17 cellular contexts compared by ENCODE assay signal in the genomic region with DNA sequence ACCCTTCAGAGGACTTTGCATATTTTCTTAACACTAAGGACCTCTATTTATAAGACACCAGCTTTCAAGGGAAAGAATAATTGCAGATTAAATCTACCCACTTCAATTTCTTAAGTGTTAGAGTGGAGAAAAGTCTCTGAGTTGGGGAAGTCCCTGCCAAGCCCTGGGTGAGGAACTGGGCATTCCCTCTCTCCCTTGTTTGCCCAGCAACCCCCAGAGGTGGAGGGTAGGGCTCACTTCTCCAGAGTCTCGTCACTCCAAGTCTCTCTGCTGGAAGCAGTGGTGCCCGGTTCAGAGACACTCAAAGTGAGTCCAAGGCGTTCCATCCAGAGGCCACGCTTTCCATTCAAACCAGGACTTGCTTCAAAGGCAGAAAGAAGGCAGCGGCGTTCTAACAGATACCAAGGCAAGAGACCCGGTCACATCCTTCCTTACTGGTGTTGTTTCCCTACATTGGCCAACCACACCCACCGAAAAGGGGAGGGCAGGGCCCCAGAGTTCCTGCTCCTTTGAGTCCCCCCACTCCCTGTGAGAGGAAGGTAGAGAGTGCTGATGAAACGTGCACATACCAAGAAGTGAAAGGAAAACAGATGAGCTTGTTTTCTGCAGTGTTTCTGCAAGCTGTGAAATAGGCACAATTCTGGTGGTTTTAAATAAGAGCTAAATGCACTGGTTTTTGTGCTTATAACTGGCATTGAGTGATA. TPM values are rescaled to one million over a fixed set of nuclear protein-coding genes. Genes with fewer than 3 reads are reported as not detected.
DNase-seq lines count a peak whose midpoint lies in the region; FAIRE-seq and TF ChIP-seq lines count a peak whose summit lies in the region.
"Had no signal": no experiment of that assay in that cellular context is flagged by ENCODE, and none has a peak within 500 bp of the region (broad histone marks: within the 10 kb centered on the region; RNA-seq: fewer than 3 reads in every experiment).

No MANE protein-coding gene starts in this region.

- H3K4me3 ChIP-seq in prostate gland: no peak overlapping the region
- H3K4me3 ChIP-seq in SJCRH30: no peak overlapping the region
- H3K4me3 ChIP-seq: cardiac muscle cell, spleen had no signal

- peaks cover 6% of the 10 kb centered on the region for H3K4me1 Mint-ChIP-seq in activated naive CD8-positive, alpha-beta T cell treated with anti-CD3 and anti-CD28 coated beads for 36 hours
- H3K4me1 Mint-ChIP-seq in HFFc6 (ENCODE audit: low read depth): peaks cover 32% of the 10 kb centered on the region

- 24% methylated on average over 9 of the region's 9 CpGs for WGBS in prostate gland

- no peak for TF ChIP-seq CTCF in prostate gland (IDR thresholded peaks at IDR 0.05)
- TF ChIP-seq CTCF in HFFc6 (IDR thresholded peaks at IDR 0.05): no peak

- TF ChIP-seq POLR2A in H54 (IDR thresholded peaks at IDR 0.05; ENCODE audit: low read depth, low read length) (no peak), prostate gland (IDR thresholded peaks at IDR 0.05) (no peak)

- no peak for FAIRE-seq in H54 (lab: Jason Lieb, UNC)
- FAIRE-seq: GM12892 had no signal

- H3K36me3 ChIP-seq in prostate gland: no peaks in the 10 kb centered on the region
- H3K36me3 ChIP-seq in SJCRH30: no peaks in the 10 kb centered on the region
- H3K36me3 ChIP-seq: cardiac muscle cell, spleen had no signal

- H3K9me3 ChIP-seq in prostate gland (no peaks in the 10 kb centered on the region), SJCRH30 (replicated peaks) (no peaks in the 10 kb centered on the region)
- H3K9me3 ChIP-seq: spleen had no signal

- peaks cover 27% of the 10 kb centered on the region for H3K27me3 Mint-ChIP-seq in activated naive CD8-positive, alpha-beta T cell treated with anti-CD3 and anti-CD28 coated beads for 36 hours
- H3K27me3 Mint-ChIP-seq in HFFc6 (ENCODE audit: insufficient read depth): peaks cover 12% of the 10 kb centered on the region

- H3K27ac ChIP-seq in prostate gland (no peak overlapping the region), SJCRH30 (no peak overlapping the region)
- H3K27ac ChIP-seq: cardiac muscle cell, epithelial cell of prostate, spleen had no signal

- H3K27ac Mint-ChIP-seq in activated naive CD8-positive, alpha-beta T cell treated with anti-CD3 and anti-CD28 coated beads for 36 hours: no peak overlapping the region
- H3K27ac Mint-ChIP-seq in HFFc6: no peak overlapping the region
- H3K27ac Mint-ChIP-seq: natural killer cell treated with Interleukin-12 subunit alpha and Interleukin-12 subunit beta and Interleukin-15 and Interleukin-18, amount 100 ng/mL, for 72 hours had no signal

- H3K27me3 ChIP-seq in prostate gland (replicated peaks; ENCODE audit: insufficient read depth) (no peaks in the 10 kb centered on the region), SJCRH30 (no peaks in the 10 kb centered on the region)
- H3K27me3 ChIP-seq: cardiac muscle cell had no signal

- DNase-seq in Daoy (ENCODE audit: low read depth) (peak; percentile 44), H54 (ENCODE audit: insufficient read length, low spot score) (peak; percentile 21), midbrain (lab: John Stamatoyannopoulos, UW) (peak; percentile 21), dermis blood vessel endothelial cell (no peak), prostate gland (ENCODE audit: low spot score) (no peak), HFFc6 (no peak), SJCRH30 (no peak)
- no peak for DNase-seq in activated naive CD8-positive, alpha-beta T cell treated with anti-CD3 and anti-CD28 coated beads for 36 hours
- DNase-seq: activated T-cell treated with anti-CD3 and anti-CD28 coated beads for 4 hours, Calu3, NCI-H524, spleen had no signal

- peak overlapping the region; percentile 23 for H3K4me3 Mint-ChIP-seq in activated naive CD8-positive, alpha-beta T cell treated with anti-CD3 and anti-CD28 coated beads for 36 hours
- no peak overlapping the region for H3K4me3 Mint-ChIP-seq in HFFc6
- H3K4me3 Mint-ChIP-seq: natural killer cell treated with Interleukin-12 subunit alpha and Interleukin-12 subunit beta and Interleukin-15 and Interleukin-18, amount 100 ng/mL, for 72 hours had no signal

- no peaks in the 10 kb centered on the region for H3K36me3 Mint-ChIP-seq in activated naive CD8-positive, alpha-beta T cell treated with anti-CD3 and anti-CD28 coated beads for 36 hours
- no peaks in the 10 kb centered on the region for H3K36me3 Mint-ChIP-seq in HFFc6 (ENCODE audit: low read depth)
- H3K36me3 Mint-ChIP-seq: natural killer cell treated with Interleukin-12 subunit alpha and Interleukin-12 subunit beta and Interleukin-15 and Interleukin-18, amount 100 ng/mL, for 72 hours had no signal

- H3K9me3 Mint-ChIP-seq in activated naive CD8-positive, alpha-beta T cell treated with anti-CD3 and anti-CD28 coated beads for 36 hours: no peaks in the 10 kb centered on the region
- H3K9me3 Mint-ChIP-seq in HFFc6: no peaks in the 10 kb centered on the region
- H3K9me3 Mint-ChIP-seq: natural killer cell treated with Interleukin-12 subunit alpha and Interleukin-12 subunit beta and Interleukin-15 and Interleukin-18, amount 100 ng/mL, for 72 hours had no signal

- H3K4me1 ChIP-seq in prostate gland (replicated peaks) (no peaks in the 10 kb centered on the region), SJCRH30 (peaks cover 2% of the 10 kb centered on the region; the same call in 1 of the 2 replicates)

- intact Hi-C loops in prostate gland (cut with DNase I): no loop called here

RNA-seq across cellular contexts. Expression of a gene that starts 6.1 kb away (rescaled TPM):
- 4.6 and 8.5 TPM in 2 replicates for total RNA-seq in Daoy (2014; rRNA removed; shearing (Covaris generic))
- total RNA-seq in activated naive CD8-positive, alpha-beta T cell treated with anti-CD3 and anti-CD28 coated beads for 36 hours: not detected
- total RNA-seq in dermis blood vessel endothelial cell (0.05 and 0.34 TPM in 2 replicates), prostate gland (1 to 10 TPM in 1 of 2 donors, under 1 TPM in 1; 0.97 to 1.2 TPM)
- 10 to 100 TPM in 1 of 6 experiments, 1 to 10 TPM in 5; 5.8 to 11.2 (median 9.1) TPM for total RNA-seq in HFFc6 (2021; fragmentation: NEBNext Ultra II Directional; extraction: Animal tissue kit (Norgen Biotek cat#: 25700))
- total RNA-seq in SJCRH30 (2014; rRNA removed; shearing (Covaris generic)): 0.03 TPM in 1 of 2 replicates, not detected in the other
- total RNA-seq: natural killer cell treated with Interleukin-12 subunit alpha and Interleukin-12 subunit beta and Interleukin-15 and Interleukin-18, amount 100 ng/mL, for 72 hours; T-helper 2 cell treated with Interferon-gamma antibody and Interleukin-4, amounts not matched to agents 100 ng/mL and 5 ng/mL, for 36 hours had no signal

RNA-seq across cellular contexts. Expression of a gene that starts 57.4 kb away (rescaled TPM):
- total RNA-seq in Daoy (2014; rRNA removed; shearing (Covaris generic)): 0.97 and 1.5 TPM in 2 replicates
- not detected for total RNA-seq in activated naive CD8-positive, alpha-beta T cell treated with anti-CD3 and anti-CD28 coated beads for 36 hours
- total RNA-seq in dermis blood vessel endothelial cell: not detected in 2 replicates
- 1 to 10 TPM in 1 of 2 donors, not detected in 1; 2.3 TPM for total RNA-seq in prostate gland
- 10 to 100 TPM; 41.5 to 67.8 (median 59.2) TPM for total RNA-seq in HFFc6 (2021; fragmentation: NEBNext Ultra II Directional; extraction: Animal tissue kit (Norgen Biotek cat#: 25700))
- total RNA-seq in SJCRH30 (2014; rRNA removed; shearing (Covaris generic)): 2.0 and 2.3 TPM in 2 replicates
- total RNA-seq: Calu3; natural killer cell treated with Interleukin-12 subunit alpha and Interleukin-12 subunit beta and Interleukin-15 and Interleukin-18, amount 100 ng/mL, for 72 hours; spleen; T-helper 2 cell treated with Interferon-gamma antibody and Interleukin-4, amounts not matched to agents 100 ng/mL and 5 ng/mL, for 36 hours had no signal

Comparison
In these comparisons a context has a peak if more than half of its experiments do, and no peak if none do; other contexts are left out.
1. DNase-seq: peak in Daoy (single experiment), H54 (single experiment) and midbrain (single experiment); none in activated naive CD8-positive, alpha-beta T cell treated with anti-CD3 and anti-CD28 coated beads for 36 hours (single experiment), dermis blood vessel endothelial cell (single experiment), prostate gland (single experiment), HFFc6 (single experiment) and SJCRH30 (0 of 2).
2. RNA of a gene that starts 57.4 kb away (total RNA-seq): 41.5 to 67.8 TPM in HFFc6; 2.0 to 2.3 TPM in SJCRH30, 2.3 TPM in prostate gland, 0.97 to 1.5 TPM in Daoy, not detected in activated naive CD8-positive, alpha-beta T cell treated with anti-CD3 and anti-CD28 coated beads for 36 hours and not detected in dermis blood vessel endothelial cell; every median in the first group is over 10 times any median in the second.